ENCODE assay signal across 8 cellular contexts in the genomic region with DNA sequence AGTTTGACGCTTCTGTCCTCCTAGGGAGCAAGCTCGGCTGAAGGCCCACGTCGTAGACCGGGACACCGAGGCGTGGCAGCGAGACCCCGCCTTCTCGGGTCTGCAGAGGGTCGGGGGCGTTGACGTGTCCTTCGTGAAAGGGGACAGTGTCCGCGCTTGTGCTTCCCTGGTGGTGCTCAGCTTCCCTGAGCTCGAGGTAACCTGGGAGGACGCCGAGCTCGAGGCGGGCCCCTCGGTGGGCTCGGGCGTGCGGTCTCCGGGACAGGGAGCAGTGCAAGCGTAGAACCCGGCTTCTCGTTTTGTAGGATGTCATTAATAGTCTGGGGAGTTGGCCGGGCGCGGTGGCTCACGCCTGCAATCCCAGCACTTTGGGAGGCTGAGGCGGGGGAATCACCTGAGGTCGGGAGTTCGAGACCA. TPM values are rescaled to one million over a fixed set of nuclear protein-coding genes. Genes with fewer than 3 reads are reported as not detected.
DNase-seq lines count a peak whose midpoint lies in the region; ATAC-seq and TF ChIP-seq lines count a peak whose summit lies in the region.

No MANE protein-coding gene starts in this region.

- POLR2A ChIA-PET in activated naive CD8-positive, alpha-beta T cell treated with anti-CD3 and anti-CD28 coated beads, Interleukin-2, amount 10 ng/mL, durations not matched to agents 7 days and 5 days (lab: Charles Lee) = interaction anchor here (1.1 to 2.4 kb wide), 3 partner anchors 39 to 314 kb away, joined by 4 to 14 read pairs (median 4); a partner anchor contains a TSS

- H3K27ac Mint-ChIP-seq in activated CD8-positive, alpha-beta memory T cell treated with anti-CD3 and anti-CD28 coated beads, Interleukin-2, amount 10 ng/mL, durations not matched to agents 7 days and 5 days = peak overlapping the region; percentile 79
- peak overlapping the region; percentile 73 for H3K27ac Mint-ChIP-seq in activated naive CD8-positive, alpha-beta T cell treated with anti-CD3 and anti-CD28 coated beads, Interleukin-2, amount 10 ng/mL, durations not matched to agents 7 days and 5 days

- peaks cover 33% of the 10 kb centered on the region for H3K27me3 Mint-ChIP-seq in activated CD8-positive, alpha-beta memory T cell treated with anti-CD3 and anti-CD28 coated beads, Interleukin-2, amount 10 ng/mL, durations not matched to agents 7 days and 5 days
- H3K27me3 Mint-ChIP-seq in activated naive CD8-positive, alpha-beta T cell treated with anti-CD3 and anti-CD28 coated beads, Interleukin-2, amount 10 ng/mL, durations not matched to agents 7 days and 5 days = peaks cover 30% of the 10 kb centered on the region

- WGBS in transverse colon (ENCODE audit: low coverage in 1 of 2), 2 donors = 5% methylated on average over 32 of the region's 36 CpGs; no CpG with 5 or more reads in 1 of the 2 donors

- H3K9me3 ChIP-seq in transverse colon = no peaks in the 10 kb centered on the region

- peak overlapping the region; percentile 80 for H3K4me3 Mint-ChIP-seq in activated CD8-positive, alpha-beta memory T cell treated with anti-CD3 and anti-CD28 coated beads, Interleukin-2, amount 10 ng/mL, durations not matched to agents 7 days and 5 days
- peak overlapping the region; percentile 84 for H3K4me3 Mint-ChIP-seq in activated naive CD8-positive, alpha-beta T cell treated with anti-CD3 and anti-CD28 coated beads, Interleukin-2, amount 10 ng/mL, durations not matched to agents 7 days and 5 days

- peak overlapping the region; percentile 95 for H3K27ac ChIP-seq in layer of hippocampus (ENCODE audit: low read depth, low read length)
- H3K27ac ChIP-seq in transverse colon = peak overlapping the region; percentile 93 to 96 (median 94)

- TF ChIP-seq POLR2A in transverse colon (IDR thresholded peaks at IDR 0.05) = peak; percentile 1

- peaks cover 0 to 24% (median 15%) of the 10 kb centered on the region in 4 donors for H3K4me1 ChIP-seq in transverse colon

- H3K27me3 ChIP-seq in layer of hippocampus (ENCODE audit: control insufficient read depth, insufficient read depth, low read length) (no peaks in the 10 kb centered on the region), transverse colon (peaks cover 11% of the 10 kb centered on the region)

- H3K4me3 ChIP-seq in transverse colon = peak overlapping the region; percentile 61 to 93 (median 75)

- DNase-seq in activated CD8-positive, alpha-beta memory T cell treated with anti-CD3 and anti-CD28 coated beads, Interleukin-2, amount 10 ng/mL, durations not matched to agents 7 days and 5 days = no peak
- no peak for DNase-seq in activated CD8-positive, alpha-beta memory T cell treated with anti-CD3 and anti-CD28 coated beads, Interleukin-2, amount 50 U/mL, for 48 hours
- no peak for DNase-seq in activated naive CD8-positive, alpha-beta T cell treated with anti-CD3 and anti-CD28 coated beads, Interleukin-2, amount 10 ng/mL, durations not matched to agents 7 days and 5 days
- DNase-seq in transverse colon (no peak), G401 (ENCODE audit: low spot score) (no peak), GM13977 (ENCODE audit: low spot score) (no peak), NCI-H1092 treated with DMSO at 0.1 percent for 48 hours (lab: John Stamatoyannopoulos, UW) (no peak)

- no peak for ATAC-seq in activated CD8-positive, alpha-beta memory T cell treated with anti-CD3 and anti-CD28 coated beads, Interleukin-2, amount 10 ng/mL, durations not matched to agents 7 days and 5 days
- no peak for ATAC-seq in activated naive CD8-positive, alpha-beta T cell treated with anti-CD3 and anti-CD28 coated beads, Interleukin-2, amount 10 ng/mL, durations not matched to agents 7 days and 5 days (ENCODE audit: low read depth)

- H3K36me3 Mint-ChIP-seq in activated CD8-positive, alpha-beta memory T cell treated with anti-CD3 and anti-CD28 coated beads, Interleukin-2, amount 10 ng/mL, durations not matched to agents 7 days and 5 days = peaks cover 2% of the 10 kb centered on the region
- H3K36me3 Mint-ChIP-seq in activated naive CD8-positive, alpha-beta T cell treated with anti-CD3 and anti-CD28 coated beads, Interleukin-2, amount 10 ng/mL, durations not matched to agents 7 days and 5 days = peaks cover 11% of the 10 kb centered on the region

- TF ChIP-seq CTCF in transverse colon (IDR thresholded peaks at IDR 0.05) (no peak), GM13977 (IDR thresholded peaks at IDR 0.05; ENCODE audit: extremely low read depth, insufficient read depth, missing control alignments) (no peak)

- peaks cover 17% of the 10 kb centered on the region for H3K4me1 Mint-ChIP-seq in activated CD8-positive, alpha-beta memory T cell treated with anti-CD3 and anti-CD28 coated beads, Interleukin-2, amount 10 ng/mL, durations not matched to agents 7 days and 5 days
- peaks cover 14% of the 10 kb centered on the region for H3K4me1 Mint-ChIP-seq in activated naive CD8-positive, alpha-beta T cell treated with anti-CD3 and anti-CD28 coated beads, Interleukin-2, amount 10 ng/mL, durations not matched to agents 7 days and 5 days

- no peak for TF ChIP-seq EP300 in transverse colon (IDR thresholded peaks at IDR 0.05; ENCODE audit: low read depth)

- intact Hi-C loops in transverse colon (cut with DNase I; ENCODE audit: low total_unique reads) = no loop called here

- no peaks in the 10 kb centered on the region for H3K9me3 Mint-ChIP-seq in activated CD8-positive, alpha-beta memory T cell treated with anti-CD3 and anti-CD28 coated beads, Interleukin-2, amount 10 ng/mL, durations not matched to agents 7 days and 5 days (ENCODE audit: low read depth)
- no peaks in the 10 kb centered on the region for H3K9me3 Mint-ChIP-seq in activated naive CD8-positive, alpha-beta T cell treated with anti-CD3 and anti-CD28 coated beads, Interleukin-2, amount 10 ng/mL, durations not matched to agents 7 days and 5 days

- no peaks in the 10 kb centered on the region for H3K36me3 ChIP-seq in transverse colon

- CTCF ChIA-PET in activated CD8-positive, alpha-beta memory T cell treated with anti-CD3 and anti-CD28 coated beads, Interleukin-2, amount 10 ng/mL, durations not matched to agents 7 days and 5 days (lab: Charles Lee) = interaction anchor here (1.0 to 1.4 kb wide), 5 partner anchors 12 to 575 kb away, joined by 3 to 6 read pairs (median 5); no protein-coding TSS in a partner anchor

- in situ Hi-C loops in transverse colon (cut with MboI; ENCODE audit: low pct_ligation_motif_present in 1 of 4, low pct_unique_long_range_greater_than_20kb in 1 of 4, low sequenced_read_pairs in 3 of 4) (no loop called here), G401 (cut with HindIII; ENCODE audit: low sequenced_read_pairs) (no loop called here), GM13977 (cut with MboI; ENCODE audit: low pct_unique_long_range_greater_than_20kb, low sequenced_read_pairs, unreplicated experiment) (no loop called here)

RNA-seq across cellular contexts. Expression of a gene that starts 0.7 kb away (rescaled TPM):
- total RNA-seq in activated CD8-positive, alpha-beta memory T cell treated with anti-CD3 and anti-CD28 coated beads, Interleukin-2, amount 10 ng/mL, durations not matched to agents 7 days and 5 days = 10 to 100 TPM; 15.1 to 18.4 TPM
- total RNA-seq in activated naive CD8-positive, alpha-beta T cell treated with anti-CD3 and anti-CD28 coated beads, Interleukin-2, amount 10 ng/mL, durations not matched to agents 7 days and 5 days = 10 to 100 TPM; 17.8 to 23.1 TPM
- 10 to 100 TPM; 14.9 to 26.9 (median 19.9) TPM for total RNA-seq in transverse colon
- 28.1 and 30.7 TPM in 2 replicates for total RNA-seq in G401 (2014; rRNA removed; shearing (Covaris generic))
